12 cellular contexts compared by ENCODE assay signal in the genomic region with DNA sequence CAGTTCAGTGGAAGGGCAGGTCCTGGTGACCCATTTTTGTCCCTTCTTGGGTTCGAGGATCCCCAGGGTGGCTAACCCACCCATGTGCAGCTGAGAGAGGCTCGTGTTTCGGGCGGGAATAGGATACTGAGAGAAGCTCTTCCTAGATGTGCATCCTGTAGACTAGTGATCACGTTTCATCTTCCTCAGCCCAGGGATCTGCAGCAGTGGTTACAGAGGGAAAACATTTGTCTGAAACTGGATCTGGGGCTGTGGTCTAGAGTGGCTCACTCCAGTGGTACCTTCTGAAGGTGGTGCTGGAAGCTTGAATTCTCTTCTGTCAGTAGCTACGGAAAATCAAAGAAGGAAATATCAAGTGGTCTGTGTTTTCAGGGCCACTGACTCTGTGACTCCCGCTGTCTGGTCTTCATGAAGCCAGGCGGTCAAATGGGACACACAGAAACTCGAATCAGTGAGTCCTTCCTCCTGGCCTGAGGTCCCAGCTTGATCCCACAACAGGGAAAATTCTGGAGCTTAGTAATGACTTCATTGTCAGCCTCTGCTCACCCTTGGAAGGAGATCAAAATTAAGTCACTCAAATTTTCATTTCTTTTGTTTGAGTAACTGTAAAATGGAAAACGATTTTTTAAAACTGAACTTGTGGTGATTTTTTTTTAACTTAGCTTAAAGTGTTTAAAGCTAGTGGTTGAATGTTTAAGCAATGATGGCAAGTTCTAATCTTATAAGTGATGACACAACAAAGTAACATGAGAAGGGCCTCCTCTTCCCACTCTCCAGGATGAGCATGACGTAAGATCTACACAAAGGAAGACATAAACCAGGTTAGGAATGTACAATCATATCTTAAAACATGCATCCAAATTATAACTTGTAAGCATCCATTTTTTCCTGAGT.
DNase-seq lines count a peak whose midpoint lies in the region; TF ChIP-seq lines count a peak whose summit lies in the region.
"Had no signal": no experiment of that assay in that cellular context is flagged by ENCODE, and none has a peak within 500 bp of the region (broad histone marks: within the 10 kb centered on the region; RNA-seq: fewer than 3 reads in every experiment).

No MANE protein-coding gene starts in this region.

- POLR2A ChIA-PET in HEK293 (lab: Yijun Ruan, JAX) = no interaction called here

- DNase-seq in brain pericyte (ENCODE audit: low read depth, low spot score) = peak; percentile 17
- DNase-seq in iris pigment epithelial cell (ENCODE audit: low read depth) = peak; percentile 97
- no peak for DNase-seq in type B pancreatic cell (ENCODE audit: extremely low spot score, unreplicated experiment)
- no peak for DNase-seq in NK-92 treated with Interleukin-12 subunit alpha and Interleukin-12 subunit beta, amount 100 ng/mL, for 24 hours (lab: John Stamatoyannopoulos, UW)
- no peak for DNase-seq in SKM-1 treated with dmso at 0.1 percent for 144 hours (lab: John Stamatoyannopoulos, UW; ENCODE audit: unreplicated experiment)
- DNase-seq in MG63 = no peak
- DNase-seq: activated naive CD4-positive, alpha-beta T cell treated with Interleukin-2 at 50 U/mL for 16 hours; NCI-H1436; NCI-H524 treated with DMSO at 0.1 percent for 48 hours; RPMI8226; stimulated activated naive CD8-positive, alpha-beta T cell treated with anti-CD3 and anti-CD28 coated beads, Interleukin-15, amount 100 ng/mL, for 72 hours had no signal

- H3K36me3 Mint-ChIP-seq in type B pancreatic cell = no peaks in the 10 kb centered on the region

- H3K9me3 Mint-ChIP-seq in type B pancreatic cell = peaks cover 21% of the 10 kb centered on the region

- CTCF ChIA-PET in HEK293 (lab: Yijun Ruan, JAX) = interaction anchor here (0.6 to 0.7 kb wide), 2 partner anchors 76 to 372 kb away, joined by 3 read pairs; no protein-coding TSS in a partner anchor

- no peaks in the 10 kb centered on the region for H3K36me3 ChIP-seq in HEK293 (ENCODE audit: control insufficient read depth in 2 of 2, insufficient read depth in 1 of 2, low read length in 2 of 2)
- H3K36me3 ChIP-seq in MG63 = no peaks in the 10 kb centered on the region

- H3K27ac ChIP-seq in HEK293 (ENCODE audit: extremely low read depth, low read depth, low read length) = no peak overlapping the region

- TF ChIP-seq CTCF in HEK293 (tag by site-specific recombination; IDR thresholded peaks at IDR 0.05) = no peak
- no peak for TF ChIP-seq CTCF in type B pancreatic cell (conservative IDR thresholded peaks at IDR 0.05)

- H3K4me3 ChIP-seq in HEK293 (ENCODE audit: low read depth, low read length) = no peak overlapping the region
- no peak overlapping the region for H3K4me3 ChIP-seq in MG63

- no peaks in the 10 kb centered on the region for H3K4me1 ChIP-seq in HEK293 (ENCODE audit: control insufficient read depth, insufficient read depth, low read length)

- no peak overlapping the region for H3K4me3 Mint-ChIP-seq in type B pancreatic cell
- H3K4me3 Mint-ChIP-seq: stimulated activated naive CD8-positive, alpha-beta T cell treated with anti-CD3 and anti-CD28 coated beads, Interleukin-15, amount 100 ng/mL, for 72 hours had no signal

- no peaks in the 10 kb centered on the region for H3K27me3 ChIP-seq in MG63

- no peaks in the 10 kb centered on the region for H3K27me3 Mint-ChIP-seq in type B pancreatic cell

- H3K27ac Mint-ChIP-seq in type B pancreatic cell = peak overlapping the region; percentile 12

- no peaks in the 10 kb centered on the region for H3K4me1 Mint-ChIP-seq in type B pancreatic cell (ENCODE audit: unreplicated experiment)

- H3K9me3 ChIP-seq in HEK293 (ENCODE audit: control insufficient read depth, insufficient read depth, low read depth, low read length) (no peaks in the 10 kb centered on the region), MG63 (no peaks in the 10 kb centered on the region; the same call in 1 of the 2 replicates)

TF ChIP-seq in HEK293, 187 proteins besides CTCF, POLR2A, EP300 and RAD21 (continues in another document):
- TF ChIP-seq KLF17 (tag by site-specific recombination; IDR thresholded peaks at IDR 0.05) (no peak), WT1 (tag by site-specific recombination; IDR thresholded peaks at IDR 0.05) (no peak), ZNF610 (tag by site-specific recombination; IDR thresholded peaks at IDR 0.05; ENCODE audit: borderline replicate concordance) (no peak), ZNF221 (tag by site-specific recombination; IDR thresholded peaks at IDR 0.05; ENCODE audit: borderline replicate concordance) (no peak), ZEB2 (tag by site-specific recombination; IDR thresholded peaks at IDR 0.05) (0 out of 2 replicates have a peak, but pooled peaks have one; percentile 45), ZNF629 (tag by site-specific recombination; IDR thresholded peaks at IDR 0.05) (peak; percentile 46; the same call in 1 of the 2 replicates), ZNF155 (tag by site-specific recombination; IDR thresholded peaks at IDR 0.05) (no peak), ZNF175 (tag by site-specific recombination; IDR thresholded peaks at IDR 0.05) (no peak), ZNF555 (tag by site-specific recombination; conservative IDR thresholded peaks at IDR 0.05) (no peak), ZNF324 (tag by site-specific recombination; IDR thresholded peaks at IDR 0.05) (no peak), ZNF777 (tag by site-specific recombination; IDR thresholded peaks at IDR 0.05; ENCODE audit: borderline replicate concordance) (no peak), ZFHX2 (tag by site-specific recombination; conservative IDR thresholded peaks at IDR 0.05) (no peak)
- TF ChIP-seq, protein P1, sequence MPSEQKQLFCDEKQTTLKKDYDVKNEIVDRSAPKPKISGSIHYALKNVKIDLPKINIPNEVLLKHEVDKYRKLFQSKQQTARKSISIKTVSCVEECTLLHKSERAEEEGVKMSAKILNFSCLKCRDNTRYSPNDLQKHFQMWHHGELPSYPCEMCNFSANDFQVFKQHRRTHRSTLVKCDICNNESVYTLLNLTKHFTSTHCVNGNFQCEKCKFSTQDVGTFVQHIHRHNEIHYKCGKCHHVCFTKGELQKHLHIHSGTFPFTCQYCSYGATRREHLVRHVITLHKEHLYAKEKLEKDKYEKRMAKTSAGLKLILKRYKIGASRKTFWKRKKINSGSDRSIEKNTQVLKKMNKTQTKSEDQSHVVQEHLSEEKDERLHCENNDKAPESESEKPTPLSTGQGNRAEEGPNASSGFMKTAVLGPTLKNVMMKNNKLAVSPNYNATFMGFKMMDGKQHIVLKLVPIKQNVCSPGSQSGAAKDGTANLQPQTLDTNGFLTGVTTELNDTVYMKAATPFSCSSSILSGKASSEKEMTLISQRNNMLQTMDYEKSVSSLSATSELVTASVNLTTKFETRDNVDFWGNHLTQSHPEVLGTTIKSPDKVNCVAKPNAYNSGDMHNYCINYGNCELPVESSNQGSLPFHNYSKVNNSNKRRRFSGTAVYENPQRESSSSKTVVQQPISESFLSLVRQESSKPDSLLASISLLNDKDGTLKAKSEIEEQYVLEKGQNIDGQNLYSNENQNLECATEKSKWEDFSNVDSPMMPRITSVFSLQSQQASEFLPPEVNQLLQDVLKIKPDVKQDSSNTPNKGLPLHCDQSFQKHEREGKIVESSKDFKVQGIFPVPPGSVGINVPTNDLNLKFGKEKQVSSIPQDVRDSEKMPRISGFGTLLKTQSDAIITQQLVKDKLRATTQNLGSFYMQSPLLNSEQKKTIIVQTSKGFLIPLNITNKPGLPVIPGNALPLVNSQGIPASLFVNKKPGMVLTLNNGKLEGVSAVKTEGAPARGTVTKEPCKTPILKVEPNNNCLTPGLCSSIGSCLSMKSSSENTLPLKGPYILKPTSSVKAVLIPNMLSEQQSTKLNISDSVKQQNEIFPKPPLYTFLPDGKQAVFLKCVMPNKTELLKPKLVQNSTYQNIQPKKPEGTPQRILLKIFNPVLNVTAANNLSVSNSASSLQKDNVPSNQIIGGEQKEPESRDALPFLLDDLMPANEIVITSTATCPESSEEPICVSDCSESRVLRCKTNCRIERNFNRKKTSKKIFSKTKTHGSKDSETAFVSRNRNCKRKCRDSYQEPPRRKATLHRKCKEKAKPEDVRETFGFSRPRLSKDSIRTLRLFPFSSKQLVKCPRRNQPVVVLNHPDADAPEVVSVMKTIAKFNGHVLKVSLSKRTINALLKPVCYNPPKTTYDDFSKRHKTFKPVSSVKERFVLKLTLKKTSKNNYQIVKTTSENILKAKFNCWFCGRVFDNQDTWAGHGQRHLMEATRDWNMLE (tag by site-specific recombination; conservative IDR thresholded peaks at IDR 0.05; ENCODE audit: low read depth) = no peak
- TF ChIP-seq, protein P2, sequence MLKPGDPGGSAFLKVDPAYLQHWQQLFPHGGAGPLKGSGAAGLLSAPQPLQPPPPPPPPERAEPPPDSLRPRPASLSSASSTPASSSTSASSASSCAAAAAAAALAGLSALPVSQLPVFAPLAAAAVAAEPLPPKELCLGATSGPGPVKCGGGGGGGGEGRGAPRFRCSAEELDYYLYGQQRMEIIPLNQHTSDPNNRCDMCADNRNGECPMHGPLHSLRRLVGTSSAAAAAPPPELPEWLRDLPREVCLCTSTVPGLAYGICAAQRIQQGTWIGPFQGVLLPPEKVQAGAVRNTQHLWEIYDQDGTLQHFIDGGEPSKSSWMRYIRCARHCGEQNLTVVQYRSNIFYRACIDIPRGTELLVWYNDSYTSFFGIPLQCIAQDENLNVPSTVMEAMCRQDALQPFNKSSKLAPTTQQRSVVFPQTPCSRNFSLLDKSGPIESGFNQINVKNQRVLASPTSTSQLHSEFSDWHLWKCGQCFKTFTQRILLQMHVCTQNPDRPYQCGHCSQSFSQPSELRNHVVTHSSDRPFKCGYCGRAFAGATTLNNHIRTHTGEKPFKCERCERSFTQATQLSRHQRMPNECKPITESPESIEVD (tag by site-specific recombination; IDR thresholded peaks at IDR 0.05) = peak; percentile 45

Comparison
In these comparisons a context has a peak if more than half of its experiments do, and no peak if none do; other contexts are left out.
1. DNase-seq: peak in brain pericyte (single experiment) and iris pigment epithelial cell (single experiment); none in type B pancreatic cell (single experiment), NK-92 treated with Interleukin-12 subunit alpha and Interleukin-12 subunit beta, amount 100 ng/mL, for 24 hours (single experiment), SKM-1 treated with dmso at 0.1 percent for 144 hours (single experiment) and MG63 (single experiment).